In genomic region chr12:67648306-67649164, GRCh38 we compare ENCODE assay signal across 8 cellular contexts. TPM values are rescaled to one million over a fixed set of nuclear protein-coding genes. Genes with fewer than 3 reads are reported as not detected.
DNase-seq lines count a peak whose midpoint lies in the region; ATAC-seq and TF ChIP-seq lines count a peak whose summit lies in the region.

DYRK2 (plus strand) TSS chr12:67648745; CDS start chr12:67649134, 389 bp downstream.

- dilution Hi-C loops in IMR-90 (cut with HindIII; ENCODE audit: low sequenced_read_pairs, unreplicated experiment), result no loop called here

- H3K9me1 ChIP-seq in IMR-90 (ENCODE audit: insufficient read depth, low read length), result peaks cover 6% of the 10 kb centered on the region

- H2BK120ac ChIP-seq in IMR-90 (ENCODE audit: low read depth, low read length), result peak within 1 kb of the TSS; percentile 91

- peak within 1 kb of the TSS; percentile 91 for H3K23ac ChIP-seq in IMR-90 (ENCODE audit: low read depth, low read length)

- DNase-seq in DMS53 treated with DMSO at 0.1 percent for 48 hours (lab: John Stamatoyannopoulos, UW; ENCODE audit: unreplicated experiment), result peak; percentile 66
- peak; percentile 74 for DNase-seq in IMR-90
- DNase-seq in SHP77 (lab: John Stamatoyannopoulos, UW), result peak; percentile 41 to 74
- DNase-seq in activated naive CD4-positive, alpha-beta T cell treated with anti-CD3 and anti-CD28 coated beads, Interleukin-2, amount 10 ng/mL, durations not matched to agents 7 days and 5 days, result peak; percentile 81
- DNase-seq in globus pallidus (ENCODE audit: low spot score), result peak; percentile 81
- DNase-seq in occipital lobe (lab: John Stamatoyannopoulos, UW), result peak; percentile 72
- peak; percentile 25 for DNase-seq in thoracic aorta (ENCODE audit: low spot score)

- H3K9me3 ChIP-seq in IMR-90 (ENCODE audit: control insufficient read depth, insufficient read depth, low read length) (no peaks in the 10 kb centered on the region), thoracic aorta (no peaks in the 10 kb centered on the region)

- H3K4me1 ChIP-seq in IMR-90 (ENCODE audit: control insufficient read depth, insufficient read depth, low read length), result peaks cover 6% of the 10 kb centered on the region; the same call in 1 of the 2 replicates
- peaks cover 19 to 31% of the 10 kb centered on the region in 2 donors for H3K4me1 ChIP-seq in thoracic aorta (ENCODE audit: control insufficient read depth in 1 of 2, low read depth in 2 of 2)

- H3K27ac ChIP-seq in IMR-90 (ENCODE audit: insufficient read depth, low read length) (peak within 1 kb of the TSS; percentile 92), thoracic aorta (peak within 1 kb of the TSS; percentile 85 to 93)

- H3K4me2 ChIP-seq in IMR-90 (ENCODE audit: low read depth, low read length), result peak within 1 kb of the TSS; percentile 82

- H4K5ac ChIP-seq in IMR-90 (ENCODE audit: low read depth, low read length), result peak within 1 kb of the TSS; percentile 46

- H4K8ac ChIP-seq in IMR-90 (ENCODE audit: low read depth in 2 of 2, low read length in 2 of 2), result peak within 1 kb of the TSS; percentile 4 to 57; a peak in 3 of 4 replicates

- H3K4me1 Mint-ChIP-seq in activated naive CD4-positive, alpha-beta T cell treated with anti-CD3 and anti-CD28 coated beads, Interleukin-2, amount 10 ng/mL, durations not matched to agents 7 days and 5 days, result peaks cover 42% of the 10 kb centered on the region

- H2AFZ ChIP-seq in IMR-90 (replicated peaks; ENCODE audit: low read length, poor library complexity), result peak within 1 kb of the TSS; percentile 96

- peak within 1 kb of the TSS; percentile 68 for H4K91ac ChIP-seq in IMR-90 (ENCODE audit: insufficient read depth, low read depth, low read length)

- peak within 1 kb of the TSS; percentile 94 for H3K27ac Mint-ChIP-seq in activated naive CD4-positive, alpha-beta T cell treated with anti-CD3 and anti-CD28 coated beads, Interleukin-2, amount 10 ng/mL, durations not matched to agents 7 days and 5 days

- H3K4me3 ChIP-seq in IMR-90 (ENCODE audit: insufficient read depth, low read depth, low read length) (peak within 1 kb of the TSS; percentile 100), thoracic aorta (peak within 1 kb of the TSS; percentile 92)

- no peak for TF ChIP-seq RAD21 in IMR-90 (IDR thresholded peaks at IDR 0.05; ENCODE audit: low read length)

- 0% methylated on average over 38 of the region's 109 CpGs; no CpG with 5 or more reads in 1 of the 2 experiments for WGBS in IMR-90 (ENCODE audit: extremely low coverage in 2 of 2, insufficient read length in 1 of 2), 2 experiments

- CTCF ChIA-PET in IMR-90 (lab: Yijun Ruan, JAX), result interaction anchor here (0.9 kb wide), 1 partner anchor 298 kb away, joined by 3 read pairs; no protein-coding TSS in a partner anchor
- CTCF ChIA-PET in activated naive CD4-positive, alpha-beta T cell treated with anti-CD3 and anti-CD28 coated beads, Interleukin-2, amount 10 ng/mL, durations not matched to agents 7 days and 5 days (lab: Charles Lee), result interaction anchor here (0.5 to 1.3 kb wide), 5 partner anchors 13 to 378 kb away, joined by 3 to 7 read pairs (median 3); no protein-coding TSS in a partner anchor

- peaks cover 3 to 27% of the 10 kb centered on the region in 2 experiments; a peak in 3 of 4 replicates for H3K79me1 ChIP-seq in IMR-90 (ENCODE audit: low read depth in 1 of 2, low read length in 2 of 2)

- H2BK20ac ChIP-seq in IMR-90 (ENCODE audit: low read depth, low read length), result no peak within 1 kb of the TSS

- H3K56ac ChIP-seq in IMR-90 (ENCODE audit: extremely low read depth, insufficient read depth, low read length), result peak within 1 kb of the TSS; percentile 78

- peaks cover 11% of the 10 kb centered on the region for H3K27me3 Mint-ChIP-seq in activated naive CD4-positive, alpha-beta T cell treated with anti-CD3 and anti-CD28 coated beads, Interleukin-2, amount 10 ng/mL, durations not matched to agents 7 days and 5 days

- peaks cover 22% of the 10 kb centered on the region for H4K20me1 ChIP-seq in IMR-90 (ENCODE audit: insufficient read depth, low read length)

- peak within 1 kb of the TSS; percentile 81 for H3K9ac ChIP-seq in IMR-90 (ENCODE audit: low read depth, low read length)

- BruUV-seq in IMR-90 (replicated peaks; lab: Mats Ljungman, UMichigan), result no TSS peak

- in situ Hi-C loops in IMR-90 (cut with MboI; ENCODE audit: low sequenced_read_pairs), result no loop called here

- H3K14ac ChIP-seq in IMR-90 (replicated peaks; ENCODE audit: low read depth, low read length), result peak within 1 kb of the TSS; percentile 72

- ATAC-seq in GM21447 (IDR thresholded peaks at IDR 0.05; ENCODE audit: unreplicated experiment) (peak; percentile 39), IMR-90 (ENCODE audit: low read depth) (peak; percentile 62), thoracic aorta (ENCODE audit: insufficient number of reproducible peaks, low FRiP score, low read depth) (peak; percentile 58)

- H3K9me3 Mint-ChIP-seq in activated naive CD4-positive, alpha-beta T cell treated with anti-CD3 and anti-CD28 coated beads, Interleukin-2, amount 10 ng/mL, durations not matched to agents 7 days and 5 days, result peaks cover 5% of the 10 kb centered on the region

- H2BK15ac ChIP-seq in IMR-90 (ENCODE audit: low read depth, low read length), result no peak within 1 kb of the TSS

- H3K18ac ChIP-seq in IMR-90 (ENCODE audit: low read depth, low read length), result peak within 1 kb of the TSS; percentile 51; the same call in 1 of the 2 replicates

- peak within 1 kb of the TSS; percentile 91 for H3K4ac ChIP-seq in IMR-90 (ENCODE audit: low read depth, low read length)

- intact Hi-C loops in IMR-90 (cut with micrococcal nuclease), result loop anchor here (2.0 to 5.0 kb wide), 3 partner anchors 206 to 380 kb away; partner anchors contain the start of gene CAND1

- H3K4me3 Mint-ChIP-seq in activated naive CD4-positive, alpha-beta T cell treated with anti-CD3 and anti-CD28 coated beads, Interleukin-2, amount 10 ng/mL, durations not matched to agents 7 days and 5 days, result peak within 1 kb of the TSS; percentile 95

- H3K27me3 ChIP-seq in IMR-90 (ENCODE audit: control insufficient read depth, insufficient read depth, low read length), result no peaks in the 10 kb centered on the region
- no peaks in the 10 kb centered on the region for H3K27me3 ChIP-seq in thoracic aorta (replicated peaks; ENCODE audit: insufficient read depth)

- peak within 1 kb of the TSS; percentile 50 for H2AK5ac ChIP-seq in IMR-90 (ENCODE audit: low read depth, low read length)

- H3K36me3 ChIP-seq in IMR-90 (ENCODE audit: control insufficient read depth, insufficient read depth, low read length) (no peaks in the 10 kb centered on the region; the same call in 1 of the 2 replicates), thoracic aorta (no peaks in the 10 kb centered on the region)

- TF ChIP-seq CTCF in IMR-90 (conservative IDR thresholded peaks at IDR 0.05; ENCODE audit: low read depth, low read length) (0 out of 2 replicates have a peak, but pooled peaks have one; percentile 7), thoracic aorta (IDR thresholded peaks at IDR 0.05) (no peak)

- peaks cover 31% of the 10 kb centered on the region for H3K36me3 Mint-ChIP-seq in activated naive CD4-positive, alpha-beta T cell treated with anti-CD3 and anti-CD28 coated beads, Interleukin-2, amount 10 ng/mL, durations not matched to agents 7 days and 5 days

- H2BK5ac ChIP-seq in IMR-90 (ENCODE audit: low read depth, low read length, poor library complexity, severe bottlenecking), result peak within 1 kb of the TSS; percentile 95

- peak within 1 kb of the TSS; percentile 89 for H2AK9ac ChIP-seq in IMR-90 (replicated peaks; ENCODE audit: low read depth, low read length, poor library complexity)

- TF ChIP-seq POLR2A in IMR-90 (IDR thresholded peaks at IDR 0.05; ENCODE audit: low read depth, low read length), result peak; percentile 52; the same call in 1 of the 2 replicates

- POLR2A ChIA-PET in IMR-90 (lab: Charles Lee; ENCODE audit: unreplicated experiment), result no interaction called here

TF ChIP-seq in IMR-90, 13 proteins besides CTCF, POLR2A, EP300 and RAD21:
- TF ChIP-seq RCOR1 (IDR thresholded peaks at IDR 0.05; ENCODE audit: insufficient replicate concordance, low read length), result no peak
- no peak for TF ChIP-seq CEBPB (IDR thresholded peaks at IDR 0.05; ENCODE audit: low read depth, low read length)
- peak; percentile 29; the same call in 1 of the 2 replicates for TF ChIP-seq MXI1 (IDR thresholded peaks at IDR 0.05; ENCODE audit: borderline replicate concordance, low read depth, low read length)
- peak; percentile 5; the same call in 1 of the 2 replicates for TF ChIP-seq MAZ (IDR thresholded peaks at IDR 0.05; ENCODE audit: borderline replicate concordance, low read depth, low read length)

RNA-seq across cellular contexts. Expression of gene DYRK2, which starts in this region (rescaled TPM):
- total RNA-seq in IMR-90 (2012; rRNA removed) (20.3 and 23.1 TPM in 2 replicates), occipital lobe (140 TPM), thoracic aorta (10 to 100 TPM; 22.5 to 35.3 TPM)
- 16.3 and 17.1 TPM in 2 replicates for polyA plus RNA-seq in IMR-90 (2012; rRNA removed)
- polyA plus RNA-seq in IMR-90 (2012; cell fraction: cytosol; rRNA removed), result 7.6 and 11.1 TPM in 2 replicates
- 18.4 and 19.6 TPM in 2 replicates for polyA plus RNA-seq in IMR-90 (2012; cell fraction: nucleus; rRNA removed; ENCODE audit: low replicate concordance)

Comparison
In these comparisons a context has a peak if more than half of its experiments do, and no peak if none do; other contexts are left out.
1. Peak in every context shown above with its lines: DNase-seq, ATAC-seq, H3K4me3 ChIP-seq and H3K27ac ChIP-seq.
2. DNase-seq: peak in every context shown above with its lines; median percentile 81 in activated naive CD4-positive, alpha-beta T cell treated with anti-CD3 and anti-CD28 coated beads, Interleukin-2, amount 10 ng/mL, durations not matched to agents 7 days and 5 days; 81 in globus pallidus; 74 in IMR-90; 72 in occipital lobe; 66 in DMS53 treated with DMSO at 0.1 percent for 48 hours; 58 in SHP77; 25 in thoracic aorta.